16 cellular contexts compared by ENCODE assay signal in the genomic region with DNA sequence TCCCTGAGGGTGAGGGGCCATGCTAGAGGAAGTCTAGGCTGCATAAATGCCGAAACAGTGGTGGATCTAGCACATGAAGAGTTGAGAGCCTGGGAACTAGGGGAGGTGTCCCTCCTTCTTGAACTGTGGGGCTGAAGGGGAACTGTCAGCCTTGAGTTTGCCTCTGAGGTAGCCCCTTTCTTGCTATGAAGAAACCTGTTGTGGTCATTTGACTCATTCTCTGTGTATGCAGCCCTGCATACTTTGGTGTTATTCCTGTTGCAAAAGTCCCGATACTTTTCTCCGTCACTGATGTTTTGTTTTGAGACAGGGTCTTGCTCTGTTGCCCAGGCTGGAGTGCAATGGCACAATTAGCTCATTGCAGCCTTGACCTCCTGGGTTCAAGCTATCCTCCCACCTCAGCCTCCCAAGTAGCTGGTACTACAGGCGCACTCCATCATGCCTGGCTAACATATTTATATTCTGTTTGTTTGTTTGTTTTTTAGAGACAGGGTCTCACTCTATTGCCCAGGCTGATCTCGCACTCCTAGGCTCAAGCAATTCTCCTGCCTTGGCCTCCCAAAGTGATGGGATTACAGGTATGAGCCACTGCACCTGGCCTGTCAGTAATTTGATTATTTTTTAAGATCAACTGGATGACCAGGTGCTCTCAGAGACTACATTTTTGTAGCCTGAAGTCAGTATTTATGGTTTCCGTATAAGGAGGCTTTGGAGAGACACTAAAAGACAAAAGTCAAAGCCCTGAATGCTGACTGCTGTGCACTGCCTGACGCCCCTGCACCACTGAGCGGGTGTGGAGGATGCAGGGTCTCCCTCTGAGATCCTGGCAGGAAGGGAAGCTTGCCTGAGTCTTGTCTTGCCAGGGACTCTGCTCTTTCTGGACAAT.
DNase-seq lines count a peak whose midpoint lies in the region; ATAC-seq, FAIRE-seq and TF ChIP-seq lines count a peak whose summit lies in the region.
"Had no signal": no experiment of that assay in that cellular context is flagged by ENCODE, and none has a peak within 500 bp of the region (broad histone marks: within the 10 kb centered on the region; RNA-seq: fewer than 3 reads in every experiment).

No MANE protein-coding gene starts in this region.

- H3K4me1 ChIP-seq in esophagus muscularis mucosa = no peaks in the 10 kb centered on the region
- H3K4me1 ChIP-seq: vagina had no signal

- no peaks in the 10 kb centered on the region for H3K9me3 ChIP-seq in esophagus muscularis mucosa
- H3K9me3 ChIP-seq: Caco-2, left ventricle myocardium inferior, stomach, vagina had no signal

- H3K27me3 ChIP-seq in esophagus muscularis mucosa = peaks cover 0 to 7% (median 0%) of the 10 kb centered on the region in 4 donors
- H3K27me3 ChIP-seq: stomach, vagina had no signal

- whole genome bisulfite sequencing in esophagus muscularis mucosa = 82% methylated on average over 8 of the region's 8 CpGs

- no peak for TF ChIP-seq POLR2A in esophagus muscularis mucosa (IDR thresholded peaks at IDR 0.05; ENCODE audit: low read depth)

- TF ChIP-seq CTCF in esophagus muscularis mucosa (IDR thresholded peaks at IDR 0.05) = no peak

- intact Hi-C loops in esophagus muscularis mucosa (cut with DNase I) = no loop called here

- H3K4me3 ChIP-seq in esophagus muscularis mucosa = no peak overlapping the region
- H3K4me3 ChIP-seq: left ventricle myocardium inferior, stomach, vagina had no signal

- no peak overlapping the region for H3K27ac ChIP-seq in esophagus muscularis mucosa (replicated peaks in 1 of 4)
- H3K27ac ChIP-seq: left ventricle myocardium inferior, RWPE1, stomach, vagina had no signal

- no peak for ATAC-seq in HG03196 (IDR thresholded peaks at IDR 0.05; ENCODE audit: unreplicated experiment)
- ATAC-seq in GM19463 (IDR thresholded peaks at IDR 0.05; ENCODE audit: unreplicated experiment) = no peak

- no peaks in the 10 kb centered on the region for H3K36me3 ChIP-seq in esophagus muscularis mucosa
- H3K36me3 ChIP-seq: left ventricle myocardium inferior, stomach, vagina had no signal

- peak; percentile 5 for FAIRE-seq in GM18507 (lab: Jason Lieb, UNC)
- FAIRE-seq: HTR-8/SVneo had no signal

- TF ChIP-seq EP300 in esophagus muscularis mucosa (IDR thresholded peaks at IDR 0.05) = no peak

- DNase-seq in A172 (ENCODE audit: low spot score) (peak; percentile 38), GM18507 (ENCODE audit: extremely low spot score, insufficient read length, low read depth) (no peak), RPMI7951 (ENCODE audit: low read depth) (peak; percentile 25), glomerular visceral epithelial cell (ENCODE audit: extremely low spot score) (peak; percentile 9), esophagus muscularis mucosa (ENCODE audit: extremely low spot score) (no peak), DMS53 treated with DMSO at 0.1 percent for 48 hours (lab: John Stamatoyannopoulos, UW; ENCODE audit: unreplicated experiment) (no peak)
- DNase-seq: Caco-2, left ventricle myocardium inferior, MM.1S, NCI-H774, stomach had no signal

Comparison
In these comparisons a context has a peak if more than half of its experiments do, and no peak if none do; other contexts are left out.
1. DNase-seq: peak in A172 (single experiment), RPMI7951 (single experiment) and glomerular visceral epithelial cell (single experiment); none in GM18507 (single experiment), esophagus muscularis mucosa (single experiment) and DMS53 treated with DMSO at 0.1 percent for 48 hours (single experiment).